Comparison of ENCODE assay signal across 1 cellular context in the genomic region with DNA sequence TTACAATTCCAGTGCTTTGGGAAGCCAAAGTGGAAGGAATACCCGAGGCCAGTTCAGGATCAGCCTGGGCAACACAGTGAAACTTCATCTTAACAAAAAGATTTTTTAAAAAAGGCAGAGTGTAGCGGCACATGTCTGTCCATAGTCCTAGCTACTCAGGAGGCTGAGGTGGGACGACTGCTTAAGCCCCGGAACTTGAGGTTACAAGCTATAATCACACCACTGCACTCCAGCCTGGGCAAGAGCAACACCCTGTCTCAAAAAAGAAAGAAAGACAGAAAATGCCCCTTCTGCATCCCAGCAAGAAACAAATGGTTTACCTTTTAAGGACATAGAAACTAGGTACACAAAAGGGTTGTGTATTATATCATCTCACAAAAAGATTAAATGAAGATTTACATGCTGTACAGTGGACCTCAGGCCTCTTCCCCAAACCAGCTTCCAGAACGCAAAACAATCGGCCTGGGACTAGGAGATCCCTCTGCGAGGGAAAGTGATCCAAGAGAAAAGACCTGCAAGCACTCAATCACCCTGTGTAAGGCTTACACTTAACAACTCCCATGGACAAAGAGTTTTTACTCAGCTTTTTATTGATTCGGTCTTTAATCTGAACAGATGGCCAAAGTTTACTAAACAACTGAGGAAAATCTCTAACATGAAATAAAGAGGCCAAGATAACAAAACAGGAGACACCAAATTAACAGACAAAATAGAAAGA.
TF ChIP-seq lines count a peak whose summit lies in the region.

No MANE protein-coding gene starts in this region.

TF ChIP-seq in GM23338, 12 proteins besides CTCF, POLR2A, EP300 and RAD21:
- no peak for TF ChIP-seq CREB1 (CRISPR knock-in tag; IDR thresholded peaks at IDR 0.05; ENCODE audit: low read depth)
- no peak for TF ChIP-seq POLR2AphosphoS5 (IDR thresholded peaks at IDR 0.05; ENCODE audit: low read depth)
- TF ChIP-seq, protein P1, sequence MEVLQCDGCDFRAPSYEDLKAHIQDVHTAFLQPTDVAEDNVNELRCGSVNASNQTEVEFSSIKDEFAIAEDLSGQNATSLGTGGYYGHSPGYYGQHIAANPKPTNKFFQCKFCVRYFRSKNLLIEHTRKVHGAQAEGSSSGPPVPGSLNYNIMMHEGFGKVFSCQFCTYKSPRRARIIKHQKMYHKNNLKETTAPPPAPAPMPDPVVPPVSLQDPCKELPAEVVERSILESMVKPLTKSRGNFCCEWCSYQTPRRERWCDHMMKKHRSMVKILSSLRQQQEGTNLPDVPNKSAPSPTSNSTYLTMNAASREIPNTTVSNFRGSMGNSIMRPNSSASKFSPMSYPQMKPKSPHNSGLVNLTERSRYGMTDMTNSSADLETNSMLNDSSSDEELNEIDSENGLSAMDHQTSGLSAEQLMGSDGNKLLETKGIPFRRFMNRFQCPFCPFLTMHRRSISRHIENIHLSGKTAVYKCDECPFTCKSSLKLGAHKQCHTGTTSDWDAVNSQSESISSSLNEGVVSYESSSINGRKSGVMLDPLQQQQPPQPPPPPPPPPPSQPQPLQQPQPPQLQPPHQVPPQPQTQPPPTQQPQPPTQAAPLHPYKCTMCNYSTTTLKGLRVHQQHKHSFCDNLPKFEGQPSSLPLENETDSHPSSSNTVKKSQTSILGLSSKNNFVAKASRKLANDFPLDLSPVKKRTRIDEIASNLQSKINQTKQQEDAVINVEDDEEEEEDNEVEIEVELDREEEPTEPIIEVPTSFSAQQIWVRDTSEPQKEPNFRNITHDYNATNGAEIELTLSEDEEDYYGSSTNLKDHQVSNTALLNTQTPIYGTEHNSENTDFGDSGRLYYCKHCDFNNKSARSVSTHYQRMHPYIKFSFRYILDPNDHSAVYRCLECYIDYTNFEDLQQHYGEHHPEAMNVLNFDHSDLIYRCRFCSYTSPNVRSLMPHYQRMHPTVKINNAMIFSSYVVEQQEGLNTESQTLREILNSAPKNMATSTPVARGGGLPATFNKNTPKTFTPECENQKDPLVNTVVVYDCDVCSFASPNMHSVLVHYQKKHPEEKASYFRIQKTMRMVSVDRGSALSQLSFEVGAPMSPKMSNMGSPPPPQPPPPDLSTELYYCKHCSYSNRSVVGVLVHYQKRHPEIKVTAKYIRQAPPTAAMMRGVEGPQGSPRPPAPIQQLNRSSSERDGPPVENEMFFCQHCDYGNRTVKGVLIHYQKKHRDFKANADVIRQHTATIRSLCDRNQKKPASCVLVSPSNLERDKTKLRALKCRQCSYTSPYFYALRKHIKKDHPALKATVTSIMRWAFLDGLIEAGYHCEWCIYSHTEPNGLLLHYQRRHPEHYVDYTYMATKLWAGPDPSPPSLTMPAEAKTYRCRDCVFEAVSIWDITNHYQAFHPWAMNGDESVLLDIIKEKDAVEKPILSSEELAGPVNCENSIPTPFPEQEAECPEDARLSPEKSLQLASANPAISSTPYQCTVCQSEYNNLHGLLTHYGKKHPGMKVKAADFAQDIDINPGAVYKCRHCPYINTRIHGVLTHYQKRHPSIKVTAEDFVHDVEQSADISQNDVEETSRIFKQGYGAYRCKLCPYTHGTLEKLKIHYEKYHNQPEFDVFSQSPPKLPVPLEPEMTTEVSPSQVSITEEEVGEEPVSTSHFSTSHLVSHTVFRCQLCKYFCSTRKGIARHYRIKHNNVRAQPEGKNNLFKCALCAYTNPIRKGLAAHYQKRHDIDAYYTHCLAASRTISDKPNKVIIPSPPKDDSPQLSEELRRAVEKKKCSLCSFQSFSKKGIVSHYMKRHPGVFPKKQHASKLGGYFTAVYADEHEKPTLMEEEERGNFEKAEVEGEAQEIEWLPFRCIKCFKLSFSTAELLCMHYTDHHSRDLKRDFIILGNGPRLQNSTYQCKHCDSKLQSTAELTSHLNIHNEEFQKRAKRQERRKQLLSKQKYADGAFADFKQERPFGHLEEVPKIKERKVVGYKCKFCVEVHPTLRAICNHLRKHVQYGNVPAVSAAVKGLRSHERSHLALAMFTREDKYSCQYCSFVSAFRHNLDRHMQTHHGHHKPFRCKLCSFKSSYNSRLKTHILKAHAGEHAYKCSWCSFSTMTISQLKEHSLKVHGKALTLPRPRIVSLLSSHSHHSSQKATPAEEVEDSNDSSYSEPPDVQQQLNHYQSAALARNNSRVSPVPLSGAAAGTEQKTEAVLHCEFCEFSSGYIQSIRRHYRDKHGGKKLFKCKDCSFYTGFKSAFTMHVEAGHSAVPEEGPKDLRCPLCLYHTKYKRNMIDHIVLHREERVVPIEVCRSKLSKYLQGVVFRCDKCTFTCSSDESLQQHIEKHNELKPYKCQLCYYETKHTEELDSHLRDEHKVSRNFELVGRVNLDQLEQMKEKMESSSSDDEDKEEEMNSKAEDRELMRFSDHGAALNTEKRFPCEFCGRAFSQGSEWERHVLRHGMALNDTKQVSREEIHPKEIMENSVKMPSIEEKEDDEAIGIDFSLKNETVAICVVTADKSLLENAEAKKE (CRISPR knock-in tag; IDR thresholded peaks at IDR 0.05): no peak
TF ChIP-seq in GM23338: peak in this region for 0.
